ENCODE assay signal across 24 cellular contexts in the genomic region with DNA sequence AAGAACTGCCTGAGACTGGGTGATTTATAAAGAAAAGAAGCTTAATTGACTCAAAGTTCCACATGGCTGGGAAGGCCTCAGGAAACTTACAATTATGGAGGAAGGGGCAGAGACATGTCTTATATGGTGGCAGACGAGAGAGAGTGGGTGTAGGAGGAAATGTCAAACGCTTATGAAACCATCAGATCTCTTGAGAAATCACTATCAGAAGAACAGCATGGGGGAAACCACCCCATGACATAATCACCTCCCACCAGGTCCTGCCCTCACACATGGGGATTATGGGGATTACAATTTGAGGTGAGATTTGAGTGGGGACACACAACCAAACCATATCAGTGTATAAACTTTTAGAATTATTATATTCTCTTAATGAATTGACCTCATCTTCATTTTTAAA.
"Had no signal": no experiment of that assay in that cellular context is flagged by ENCODE, and none has a peak within 500 bp of the region (broad histone marks: within the 10 kb centered on the region; RNA-seq: fewer than 3 reads in every experiment).

No MANE protein-coding gene starts in this region.

- H3K27me3 Mint-ChIP-seq: activated CD4-positive, alpha-beta memory T cell treated with anti-CD3 and anti-CD28 coated beads, Interleukin-2, amount 10 ng/mL, durations not matched to agents 7 days and 5 days; activated CD4-positive, alpha-beta T cell treated with anti-CD3 and anti-CD28 coated beads, Interleukin-2, amount 10 ng/mL, durations not matched to agents 24 days and 14 days; activated naive CD8-positive, alpha-beta T cell; effector memory CD8-positive, alpha-beta T cell; stimulated activated naive CD8-positive, alpha-beta T cell treated with anti-CD3 and anti-CD28 coated beads, Interleukin-15, amount 100 ng/mL, for 72 hours; T-helper 17 cell had no signal

- H3K27me3 ChIP-seq: adrenal gland, esophagus muscularis mucosa, hepatocyte, left lung, neutrophil, ovary, tibial artery had no signal

- ATAC-seq: effector memory CD8-positive, alpha-beta T cell; left lung; stimulated activated naive CD8-positive, alpha-beta T cell treated with anti-CD3 and anti-CD28 coated beads, Interleukin-15, amount 100 ng/mL, for 72 hours; T-helper 17 cell had no signal

- H3K9me3 ChIP-seq: adrenal gland, esophagus muscularis mucosa, left lung, neutrophil, ovary, prostate gland, tibial artery had no signal

- H3K36me3 ChIP-seq: adrenal gland, esophagus muscularis mucosa, left lung, neutrophil, ovary, prostate gland, tibial artery had no signal

- H3K4me1 Mint-ChIP-seq: activated CD4-positive, alpha-beta memory T cell treated with anti-CD3 and anti-CD28 coated beads, Interleukin-2, amount 10 ng/mL, durations not matched to agents 7 days and 5 days; activated CD4-positive, alpha-beta T cell treated with anti-CD3 and anti-CD28 coated beads, Interleukin-2, amount 10 ng/mL, durations not matched to agents 24 days and 14 days; immature natural killer cell; nephron; stimulated activated naive CD8-positive, alpha-beta T cell treated with anti-CD3 and anti-CD28 coated beads, Interleukin-15, amount 100 ng/mL, for 72 hours; T-helper 17 cell had no signal

- H3K4me3 ChIP-seq: adrenal gland, esophagus muscularis mucosa, hepatocyte, left lung, lung, ovary, prostate gland, tibial artery had no signal

- H3K36me3 Mint-ChIP-seq: activated naive CD8-positive, alpha-beta T cell had no signal

- DNase-seq: activated CD4-positive, alpha-beta memory T cell treated with anti-CD3 and anti-CD28 coated beads, Interleukin-2, amount 10 ng/mL, durations not matched to agents 7 days and 5 days; activated CD4-positive, alpha-beta T cell treated with anti-CD3 and anti-CD28 coated beads, Interleukin-2, amount 10 ng/mL, durations not matched to agents 24 days and 14 days; activated CD4-positive, CD25-positive, alpha-beta regulatory T cell; activated gamma-delta T cell treated with Interleukin-2 at 50 U/mL for 16 hours; adrenal gland; central memory CD4-positive, alpha-beta T cell; effector memory CD8-positive, alpha-beta T cell; glutamatergic neuron; immature natural killer cell; kidney glomerular epithelial cell; left lung; ovary; stimulated activated CD4-positive, alpha-beta T cell treated with anti-CD3 and anti-CD28 coated beads, Interleukin-4, amount 100 ng/mL, for 24 hours; stimulated activated naive CD8-positive, alpha-beta T cell treated with anti-CD3 and anti-CD28 coated beads, Interleukin-15, amount 100 ng/mL, for 72 hours; T-helper 17 cell; tibial artery had no signal

- H3K27ac ChIP-seq: adrenal gland, esophagus muscularis mucosa, hepatocyte, left lung, neutrophil, ovary, prostate gland, tibial artery had no signal

- H3K9me3 Mint-ChIP-seq: activated CD4-positive, alpha-beta memory T cell treated with anti-CD3 and anti-CD28 coated beads, Interleukin-2, amount 10 ng/mL, durations not matched to agents 7 days and 5 days; activated CD4-positive, alpha-beta T cell treated with anti-CD3 and anti-CD28 coated beads, Interleukin-2, amount 10 ng/mL, durations not matched to agents 24 days and 14 days; activated T-helper 1 cell treated with anti-CD3 and anti-CD28 coated beads, Interleukin-12 subunit alpha, Interleukin-12 subunit beta, Interleukin-2, Interleukin-4 antibody, amounts not matched to agents 30 ng/mL and 10 ng/mL and 1 ng/mL, durations not matched to agents 14 hours and 24 hours and 36 hours; nephron; stimulated activated naive CD8-positive, alpha-beta T cell treated with anti-CD3 and anti-CD28 coated beads, Interleukin-15, amount 100 ng/mL, for 72 hours had no signal

- H3K4me3 Mint-ChIP-seq: activated CD4-positive, alpha-beta memory T cell treated with anti-CD3 and anti-CD28 coated beads, Interleukin-2, amount 10 ng/mL, durations not matched to agents 7 days and 5 days; activated CD4-positive, alpha-beta T cell treated with anti-CD3 and anti-CD28 coated beads, Interleukin-2, amount 10 ng/mL, durations not matched to agents 24 days and 14 days; activated naive CD8-positive, alpha-beta T cell; activated T-helper 1 cell treated with anti-CD3 and anti-CD28 coated beads, Interleukin-12 subunit alpha, Interleukin-12 subunit beta, Interleukin-2, Interleukin-4 antibody, amounts not matched to agents 30 ng/mL and 10 ng/mL and 1 ng/mL, durations not matched to agents 14 hours and 24 hours and 36 hours; effector memory CD8-positive, alpha-beta T cell; immature natural killer cell; nephron; stimulated activated naive CD8-positive, alpha-beta T cell treated with anti-CD3 and anti-CD28 coated beads, Interleukin-15, amount 100 ng/mL, for 72 hours; T-helper 17 cell had no signal

- H3K4me1 ChIP-seq: adrenal gland, esophagus muscularis mucosa, left lung, prostate gland, tibial artery had no signal

- H3K27ac Mint-ChIP-seq: activated CD4-positive, alpha-beta memory T cell treated with anti-CD3 and anti-CD28 coated beads, Interleukin-2, amount 10 ng/mL, durations not matched to agents 7 days and 5 days; activated CD4-positive, alpha-beta T cell treated with anti-CD3 and anti-CD28 coated beads, Interleukin-2, amount 10 ng/mL, durations not matched to agents 24 days and 14 days; activated naive CD8-positive, alpha-beta T cell; activated T-helper 1 cell treated with anti-CD3 and anti-CD28 coated beads, Interleukin-12 subunit alpha, Interleukin-12 subunit beta, Interleukin-2, Interleukin-4 antibody, amounts not matched to agents 30 ng/mL and 10 ng/mL and 1 ng/mL, durations not matched to agents 14 hours and 24 hours and 36 hours; effector memory CD8-positive, alpha-beta T cell; immature natural killer cell; nephron; stimulated activated naive CD8-positive, alpha-beta T cell treated with anti-CD3 and anti-CD28 coated beads, Interleukin-15, amount 100 ng/mL, for 72 hours; T-helper 17 cell had no signal
